9 cellular contexts compared by ENCODE assay signal in genomic region chr2:49858113-49858490, GRCh38.
"Had no signal": no experiment of that assay in that cellular context is flagged by ENCODE, and none has a peak within 500 bp of the region (broad histone marks: within the 10 kb centered on the region; RNA-seq: fewer than 3 reads in every experiment).

No MANE protein-coding gene starts in this region.

- DNase-seq: GM23248, GOT3, H7, HFFc6, IMR-90, KG1 had no signal

- ATAC-seq: HCT116, K562 had no signal

- FAIRE-seq: HTR-8/SVneo, K562 had no signal
